8 cellular contexts compared by ENCODE assay signal in genomic region chr13:107211073-107211472, GRCh38.
A peak's percentile ranks its signal among the peaks of the same experiment; 100 is the strongest.
DNase-seq lines count a peak whose midpoint lies in the region; ATAC-seq and TF ChIP-seq lines count a peak whose summit lies in the region.

No MANE protein-coding gene starts in this region.

- no peaks in the 10 kb centered on the region for H3K27me3 ChIP-seq in naive thymus-derived CD4-positive, alpha-beta T cell (ENCODE audit: control insufficient read depth in 2 of 2, insufficient read depth in 2 of 2, low read length in 2 of 2)
- H3K27me3 ChIP-seq in tibial artery: peaks cover 0 to 3% of the 10 kb centered on the region in 2 donors

- H3K4me1 ChIP-seq in naive thymus-derived CD4-positive, alpha-beta T cell (ENCODE audit: control insufficient read depth in 2 of 2, insufficient read depth in 2 of 2, low read length in 2 of 2): no peaks in the 10 kb centered on the region
- peaks cover 0 to 8% (median 0%) of the 10 kb centered on the region in 4 donors for H3K4me1 ChIP-seq in tibial artery

- no peak overlapping the region for H3K4me3 Mint-ChIP-seq in activated CD8-positive, alpha-beta T cell treated with anti-CD3 and anti-CD28 coated beads for 36 hours
- H3K4me3 Mint-ChIP-seq in naive thymus-derived CD4-positive, alpha-beta T cell: no peak overlapping the region

- ATAC-seq in GM21381 (IDR thresholded peaks at IDR 0.05; ENCODE audit: unreplicated experiment) (peak; percentile 98), HG03571 (IDR thresholded peaks at IDR 0.05; ENCODE audit: unreplicated experiment) (peak; percentile 93), esophagus mucosa (peak; percentile 82)
- peak; percentile 72 for ATAC-seq in activated CD8-positive, alpha-beta T cell treated with anti-CD3 and anti-CD28 coated beads for 36 hours
- peak; percentile 49 for ATAC-seq in naive thymus-derived CD4-positive, alpha-beta T cell

- no peaks in the 10 kb centered on the region for H3K27me3 Mint-ChIP-seq in activated CD8-positive, alpha-beta T cell treated with anti-CD3 and anti-CD28 coated beads for 36 hours
- H3K27me3 Mint-ChIP-seq in naive thymus-derived CD4-positive, alpha-beta T cell: peaks cover 0 to 10% (median 0%) of the 10 kb centered on the region in 5 donors

- DNase-seq in DMS79 treated with DMSO at 0.1 percent for 48 hours (lab: John Stamatoyannopoulos, UW) (peak; percentile 99), NCI-H524 treated with DMSO at 0.1 percent for 48 hours (lab: John Stamatoyannopoulos, UW) (peak; percentile 9), tibial artery (peak; percentile 83 to 85)
- peak; percentile 72 for DNase-seq in activated CD8-positive, alpha-beta T cell treated with anti-CD3 and anti-CD28 coated beads for 36 hours
- DNase-seq in naive thymus-derived CD4-positive, alpha-beta T cell: peak in 6 of 9 donors; percentile 11 to 39 (median 24)

- H3K9me3 Mint-ChIP-seq in activated CD8-positive, alpha-beta T cell treated with anti-CD3 and anti-CD28 coated beads for 36 hours: no peaks in the 10 kb centered on the region
- H3K9me3 Mint-ChIP-seq in naive thymus-derived CD4-positive, alpha-beta T cell: no peaks in the 10 kb centered on the region

- peak; percentile 89 for TF ChIP-seq CTCF in activated CD8-positive, alpha-beta T cell treated with anti-CD3 and anti-CD28 coated beads for 36 hours (IDR thresholded peaks at IDR 0.05)
- peak; percentile 75 to 88 for TF ChIP-seq CTCF in tibial artery (IDR thresholded peaks at IDR 0.05)

- no peaks in the 10 kb centered on the region for H3K9me3 ChIP-seq in naive thymus-derived CD4-positive, alpha-beta T cell (ENCODE audit: control insufficient read depth in 2 of 3, low read length in 3 of 3)
- no peaks in the 10 kb centered on the region for H3K9me3 ChIP-seq in tibial artery

- H3K4me1 Mint-ChIP-seq in activated CD8-positive, alpha-beta T cell treated with anti-CD3 and anti-CD28 coated beads for 36 hours (ENCODE audit: low read depth): no peaks in the 10 kb centered on the region
- no peaks in the 10 kb centered on the region for H3K4me1 Mint-ChIP-seq in naive thymus-derived CD4-positive, alpha-beta T cell

- H3K27ac ChIP-seq in naive thymus-derived CD4-positive, alpha-beta T cell (ENCODE audit: low read depth, low read length): no peak overlapping the region
- H3K27ac ChIP-seq in tibial artery: no peak overlapping the region

- H3K4me3 ChIP-seq in naive thymus-derived CD4-positive, alpha-beta T cell (ENCODE audit: low read length): no peak overlapping the region
- no peak overlapping the region for H3K4me3 ChIP-seq in tibial artery

- H3K36me3 Mint-ChIP-seq in activated CD8-positive, alpha-beta T cell treated with anti-CD3 and anti-CD28 coated beads for 36 hours (ENCODE audit: low read depth): no peaks in the 10 kb centered on the region
- H3K36me3 Mint-ChIP-seq in naive thymus-derived CD4-positive, alpha-beta T cell: no peaks in the 10 kb centered on the region

- POLR2A ChIA-PET in activated CD8-positive, alpha-beta T cell treated with anti-CD3 and anti-CD28 coated beads for 36 hours (lab: Charles Lee): no interaction called here
- POLR2A ChIA-PET in naive thymus-derived CD4-positive, alpha-beta T cell (lab: Charles Lee): no interaction called here

- CTCF ChIA-PET in activated CD8-positive, alpha-beta T cell treated with anti-CD3 and anti-CD28 coated beads for 36 hours (lab: Charles Lee): interaction anchor here (0.7 to 1.9 kb wide), 11 partner anchors 8 to 944 kb away, joined by 3 to 15 read pairs (median 4); no protein-coding TSS in a partner anchor
- CTCF ChIA-PET in naive thymus-derived CD4-positive, alpha-beta T cell (lab: Charles Lee): interaction anchor here (1.5 kb wide), 1 partner anchor 944 kb away, joined by 4 read pairs; no protein-coding TSS in a partner anchor

- H3K27ac Mint-ChIP-seq in activated CD8-positive, alpha-beta T cell treated with anti-CD3 and anti-CD28 coated beads for 36 hours: no peak overlapping the region
- no peak overlapping the region for H3K27ac Mint-ChIP-seq in naive thymus-derived CD4-positive, alpha-beta T cell

- H3K36me3 ChIP-seq in naive thymus-derived CD4-positive, alpha-beta T cell (ENCODE audit: control insufficient read depth in 2 of 3, insufficient read depth in 3 of 3, low read length in 3 of 3): no peaks in the 10 kb centered on the region
- H3K36me3 ChIP-seq in tibial artery: no peaks in the 10 kb centered on the region

- intact Hi-C loops in activated CD8-positive, alpha-beta T cell treated with anti-CD3 and anti-CD28 coated beads for 36 hours (cut with micrococcal nuclease): loop anchor here (5.0 kb wide), 2 partner anchors 436 to 931 kb away; no protein-coding TSS in a partner anchor
- intact Hi-C loops in naive thymus-derived CD4-positive, alpha-beta T cell (cut with micrococcal nuclease): loop anchor here (1.0 kb wide), 2 partner anchors 439 to 944 kb away; no protein-coding TSS in a partner anchor
- intact Hi-C loops in tibial artery (cut with DNase I; ENCODE audit: low total_unique reads): loop anchor here (5.0 to 10.0 kb wide), 2 partner anchors 436 to 944 kb away; no protein-coding TSS in a partner anchor

Comparison
In these comparisons a context has a peak if more than half of its experiments do, and no peak if none do; other contexts are left out.
1. DNase-seq: peak in every context shown above with its lines; median percentile 99 in DMS79 treated with DMSO at 0.1 percent for 48 hours; 84 in tibial artery; 72 in activated CD8-positive, alpha-beta T cell treated with anti-CD3 and anti-CD28 coated beads for 36 hours; 24 in naive thymus-derived CD4-positive, alpha-beta T cell; 9 in NCI-H524 treated with DMSO at 0.1 percent for 48 hours.